In the genomic region with DNA sequence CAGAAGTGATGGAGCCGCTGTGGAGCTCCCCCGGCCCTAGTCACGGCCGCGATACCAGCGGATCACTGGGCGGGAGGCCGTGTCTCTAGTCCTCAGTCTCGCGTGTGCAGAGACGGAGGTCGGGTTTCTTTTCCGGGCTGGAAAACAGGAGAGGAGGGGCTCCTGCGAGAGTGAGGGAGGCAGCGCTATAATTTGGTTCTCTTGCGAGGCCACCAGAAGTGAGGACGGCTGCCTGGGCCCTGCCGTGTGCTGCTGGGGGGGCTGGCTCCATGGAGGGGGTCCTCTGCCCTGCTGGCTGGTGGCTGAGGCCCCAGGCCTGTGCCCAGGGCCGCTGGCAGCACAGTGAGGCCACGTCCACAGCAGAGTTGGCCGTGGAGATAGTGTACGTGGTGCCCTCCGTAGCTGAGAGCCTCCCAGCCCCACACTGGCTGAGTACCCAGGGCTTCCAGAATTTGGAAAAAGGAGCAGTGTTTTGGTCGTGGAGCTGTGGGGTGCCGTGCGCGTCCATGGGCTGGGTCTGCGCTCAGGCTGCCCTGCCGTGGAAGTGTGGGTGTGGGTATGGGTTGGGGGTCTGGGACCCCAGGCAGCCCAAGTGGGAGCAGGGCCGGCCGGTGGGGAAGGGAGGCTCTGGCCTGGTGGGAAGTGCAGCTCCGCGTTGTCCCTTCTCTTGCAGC, we compare ENCODE assay signal across 13 cellular contexts. TPM values are rescaled to one million over a fixed set of nuclear protein-coding genes. Genes with fewer than 3 reads are reported as not detected.
DNase-seq lines count a peak whose midpoint lies in the region; ATAC-seq and TF ChIP-seq lines count a peak whose summit lies in the region.
"Had no signal": no experiment of that assay in that cellular context is flagged by ENCODE, and none has a peak within 500 bp of the region (broad histone marks: within the 10 kb centered on the region; RNA-seq: fewer than 3 reads in every experiment).

No MANE protein-coding gene starts in this region.

- H3K4me3 Mint-ChIP-seq in activated T-cell treated with anti-CD3 and anti-CD28 coated beads, Interleukin-2, amount 50 U/mL, for 4 hours: peak overlapping the region; percentile 90
- peak overlapping the region; percentile 22 for H3K4me3 Mint-ChIP-seq in activated naive CD8-positive, alpha-beta T cell treated with anti-CD3 and anti-CD28 coated beads, Interleukin-2, amount 10 ng/mL, durations not matched to agents 7 days and 5 days
- H3K4me3 Mint-ChIP-seq: memory B cell had no signal

- H3K4me1 ChIP-seq in lower lobe of right lung (peaks cover 58% of the 10 kb centered on the region), stomach (peaks cover 52 to 74% (median 63%) of the 10 kb centered on the region in 4 donors)

- H3K36me3 ChIP-seq in lower lobe of right lung (peaks cover 83% of the 10 kb centered on the region), stomach (peaks cover 61 to 81% (median 71%) of the 10 kb centered on the region in 4 donors)

- H3K9me3 ChIP-seq in lower lobe of right lung (no peaks in the 10 kb centered on the region), stomach (no peaks in the 10 kb centered on the region)

- H3K36me3 Mint-ChIP-seq in activated T-cell treated with anti-CD3 and anti-CD28 coated beads, Interleukin-2, amount 50 U/mL, for 4 hours (ENCODE audit: insufficient read depth): peaks cover 52% of the 10 kb centered on the region
- peaks cover 37% of the 10 kb centered on the region for H3K36me3 Mint-ChIP-seq in activated naive CD8-positive, alpha-beta T cell treated with anti-CD3 and anti-CD28 coated beads, Interleukin-2, amount 10 ng/mL, durations not matched to agents 7 days and 5 days

- no peak for TF ChIP-seq EP300 in stomach (IDR thresholded peaks at IDR 0.05)

- peak overlapping the region; percentile 39 for H3K27ac ChIP-seq in lower lobe of right lung
- H3K27ac ChIP-seq in stomach: peak overlapping the region in 3 of 5 donors; percentile 26 to 100 (median 37)

- H3K27me3 Mint-ChIP-seq in activated T-cell treated with anti-CD3 and anti-CD28 coated beads, Interleukin-2, amount 50 U/mL, for 4 hours (ENCODE audit: low read depth): no peaks in the 10 kb centered on the region
- no peaks in the 10 kb centered on the region for H3K27me3 Mint-ChIP-seq in activated naive CD8-positive, alpha-beta T cell treated with anti-CD3 and anti-CD28 coated beads, Interleukin-2, amount 10 ng/mL, durations not matched to agents 7 days and 5 days
- H3K27me3 Mint-ChIP-seq: memory B cell had no signal

- TF ChIP-seq CTCF in lower lobe of right lung (IDR thresholded peaks at IDR 0.05) (no peak), stomach (IDR thresholded peaks at IDR 0.05) (no peak)

- no peak for ATAC-seq in activated T-cell treated with anti-CD3 and anti-CD28 coated beads, Interleukin-2, amount 50 U/mL, for 4 hours
- ATAC-seq in activated naive CD8-positive, alpha-beta T cell treated with anti-CD3 and anti-CD28 coated beads, Interleukin-2, amount 10 ng/mL, durations not matched to agents 7 days and 5 days (ENCODE audit: low read depth): no peak
- ATAC-seq in lower lobe of right lung: no peak
- ATAC-seq: esophagus mucosa had no signal

- H3K4me3 ChIP-seq in lower lobe of right lung (peak overlapping the region; percentile 85), stomach (peak overlapping the region in 2 of 4 donors; percentile 96 to 97)

- peaks cover 50% of the 10 kb centered on the region for H3K4me1 Mint-ChIP-seq in activated T-cell treated with anti-CD3 and anti-CD28 coated beads, Interleukin-2, amount 50 U/mL, for 4 hours (ENCODE audit: low read depth)
- peaks cover 31% of the 10 kb centered on the region for H3K4me1 Mint-ChIP-seq in activated naive CD8-positive, alpha-beta T cell treated with anti-CD3 and anti-CD28 coated beads, Interleukin-2, amount 10 ng/mL, durations not matched to agents 7 days and 5 days

- H3K27me3 ChIP-seq in lower lobe of right lung (ENCODE audit: low read depth) (no peaks in the 10 kb centered on the region), stomach (no peaks in the 10 kb centered on the region)

- no peak overlapping the region for H3K27ac Mint-ChIP-seq in activated naive CD8-positive, alpha-beta T cell treated with anti-CD3 and anti-CD28 coated beads, Interleukin-2, amount 10 ng/mL, durations not matched to agents 7 days and 5 days
- H3K27ac Mint-ChIP-seq: memory B cell had no signal

- H3K9me3 Mint-ChIP-seq in activated T-cell treated with anti-CD3 and anti-CD28 coated beads, Interleukin-2, amount 50 U/mL, for 4 hours: no peaks in the 10 kb centered on the region
- H3K9me3 Mint-ChIP-seq in activated naive CD8-positive, alpha-beta T cell treated with anti-CD3 and anti-CD28 coated beads, Interleukin-2, amount 10 ng/mL, durations not matched to agents 7 days and 5 days: no peaks in the 10 kb centered on the region
- H3K9me3 Mint-ChIP-seq: memory B cell had no signal

- no peak for TF ChIP-seq POLR2A in stomach (IDR thresholded peaks at IDR 0.05)

- POLR2A ChIA-PET in activated naive CD8-positive, alpha-beta T cell treated with anti-CD3 and anti-CD28 coated beads, Interleukin-2, amount 10 ng/mL, durations not matched to agents 7 days and 5 days (lab: Charles Lee): no interaction called here

- intact Hi-C loops in lower lobe of right lung (cut with DNase I) (no loop called here), stomach (cut with DNase I; ENCODE audit: low total_unique reads) (no loop called here)

- DNase-seq in activated T-cell treated with anti-CD3 and anti-CD28 coated beads, Interleukin-2, amount 50 U/mL, for 4 hours: no peak
- no peak for DNase-seq in activated T-cell treated with anti-CD3 and anti-CD28 coated beads for 4 hours
- DNase-seq in activated naive CD8-positive, alpha-beta T cell treated with anti-CD3 and anti-CD28 coated beads, Interleukin-2, amount 10 ng/mL, durations not matched to agents 7 days and 5 days: no peak
- DNase-seq in lower lobe of right lung: no peak
- DNase-seq in stomach: no peak
- no peak for DNase-seq in activated CD4-positive, CD25-positive, alpha-beta regulatory T cell treated with anti-CD3 and anti-CD28 coated beads, Interleukin-2, amount 50 U/mL, for 72 hours
- DNase-seq in kidney glomerular epithelial cell (lab: John Stamatoyannopoulos, UW): no peak
- DNase-seq in DMS 273 (lab: John Stamatoyannopoulos, UW; ENCODE audit: unreplicated experiment): no peak
- DNase-seq: NCI-H82; stimulated activated CD4-positive, alpha-beta T cell treated with anti-CD3 and anti-CD28 coated beads, Interleukin-2, amount 100 ng/mL, for 48 hours; T-helper 9 cell had no signal

- 61 to 80% (median 70%) methylated on average over 26 to 33 of the region's 33 CpGs for WGBS in stomach, 5 donors

RNA-seq across cellular contexts. Expression of gene PTBP1, which starts 5.8 kb away (rescaled TPM):
- 1,000 to 10,000 TPM; 1,071 to 1,170 (median 1,104) TPM for total RNA-seq in activated T-cell treated with anti-CD3 and anti-CD28 coated beads, Interleukin-2, amount 50 U/mL, for 4 hours
- total RNA-seq in activated naive CD8-positive, alpha-beta T cell treated with anti-CD3 and anti-CD28 coated beads, Interleukin-2, amount 10 ng/mL, durations not matched to agents 7 days and 5 days: 100 to 1,000 TPM; 400 to 411 TPM
- total RNA-seq in lower lobe of right lung (254 TPM), stomach (100 to 1,000 TPM in 4 of 5 donors, 10 to 100 TPM in 1; 92.9 to 539 (median 173) TPM)
- 10 to 100 TPM; 74.8 to 80.9 (median 74.8) TPM for polyA plus RNA-seq in stomach

RNA-seq across cellular contexts. Expression of gene PLPPR3, which starts 18.7 kb away (rescaled TPM):
- under 1 TPM in 1 of 3 donors, not detected in 2; 0.24 TPM for total RNA-seq in activated T-cell treated with anti-CD3 and anti-CD28 coated beads, Interleukin-2, amount 50 U/mL, for 4 hours
- total RNA-seq in activated naive CD8-positive, alpha-beta T cell treated with anti-CD3 and anti-CD28 coated beads, Interleukin-2, amount 10 ng/mL, durations not matched to agents 7 days and 5 days: not detected
- total RNA-seq in lower lobe of right lung: 2.1 TPM
- under 1 TPM in 1 of 5 donors, not detected in 4; 0.55 TPM for total RNA-seq in stomach
- under 1 TPM in 1 of 3 donors, not detected in 2; 0.46 TPM for polyA plus RNA-seq in stomach
- total RNA-seq: esophagus mucosa had no signal

RNA-seq across cellular contexts. Expression of gene AZU1, which starts 24.6 kb away (rescaled TPM):
- total RNA-seq in activated T-cell treated with anti-CD3 and anti-CD28 coated beads, Interleukin-2, amount 50 U/mL, for 4 hours: not detected
- under 1 TPM in 1 of 2 experiments, not detected in 1; 0.25 TPM for total RNA-seq in activated naive CD8-positive, alpha-beta T cell treated with anti-CD3 and anti-CD28 coated beads, Interleukin-2, amount 10 ng/mL, durations not matched to agents 7 days and 5 days
- total RNA-seq in lower lobe of right lung: 1.7 TPM
- total RNA-seq in stomach: under 1 TPM in 1 of 5 donors, not detected in 4; 0.55 TPM
- polyA plus RNA-seq in stomach: 1 to 10 TPM in 1 of 3 donors, under 1 TPM in 2; 0.53 to 1.5 (median 1.00) TPM
- total RNA-seq: esophagus mucosa had no signal

RNA-seq across cellular contexts. Expression of gene PRTN3, which starts 37.8 kb away (rescaled TPM):
- not detected for total RNA-seq in activated T-cell treated with anti-CD3 and anti-CD28 coated beads, Interleukin-2, amount 50 U/mL, for 4 hours
- not detected for total RNA-seq in activated naive CD8-positive, alpha-beta T cell treated with anti-CD3 and anti-CD28 coated beads, Interleukin-2, amount 10 ng/mL, durations not matched to agents 7 days and 5 days
- not detected for total RNA-seq in lower lobe of right lung
- 1 to 10 TPM in 1 of 5 donors, not detected in 4; 2.6 TPM for total RNA-seq in stomach
- under 1 TPM in 1 of 3 donors, not detected in 2; 0.15 TPM for polyA plus RNA-seq in stomach
- total RNA-seq: esophagus mucosa had no signal

RNA-seq across cellular contexts. Expression of gene ELANE, which starts 49.1 kb away (rescaled TPM):
- total RNA-seq in activated T-cell treated with anti-CD3 and anti-CD28 coated beads, Interleukin-2, amount 50 U/mL, for 4 hours: not detected
- total RNA-seq in activated naive CD8-positive, alpha-beta T cell treated with anti-CD3 and anti-CD28 coated beads, Interleukin-2, amount 10 ng/mL, durations not matched to agents 7 days and 5 days: not detected
- total RNA-seq in lower lobe of right lung (0.97 TPM), stomach (10 to 100 TPM in 1 of 5 donors, 1 to 10 TPM in 1, not detected in 3; 2.9 to 10.5 TPM)
- polyA plus RNA-seq in stomach: 1 to 10 TPM in 2 of 3 donors, not detected in 1; 1.1 to 3.4 TPM
- total RNA-seq: esophagus mucosa had no signal
